Comparison of ENCODE assay signal across 8 cellular contexts in genomic region chr1:19651141-19651737, GRCh38. TPM values are rescaled to one million over a fixed set of nuclear protein-coding genes. Genes with fewer than 3 reads are reported as not detected.
DNase-seq lines count a peak whose midpoint lies in the region; ATAC-seq and TF ChIP-seq lines count a peak whose summit lies in the region.

No MANE protein-coding gene starts in this region.

- H3K27ac ChIP-seq in gastroesophageal sphincter (peak overlapping the region; percentile 60 to 99 (median 96)), ovary (peak overlapping the region; percentile 50 to 80)

- TF ChIP-seq EP300 in gastroesophageal sphincter (IDR thresholded peaks at IDR 0.05) (no peak), ovary (IDR thresholded peaks at IDR 0.05) (no peak)

- H3K4me1 ChIP-seq in gastroesophageal sphincter (peaks cover 0 to 100% (median 71%) of the 10 kb centered on the region in 3 donors), ovary (ENCODE audit: insufficient read depth) (peaks cover 42% of the 10 kb centered on the region)

- TF ChIP-seq POLR2A in gastroesophageal sphincter (IDR thresholded peaks at IDR 0.05): no peak
- TF ChIP-seq POLR2A in ovary (IDR thresholded peaks at IDR 0.05): no peak

- intact Hi-C loops in activated naive CD4-positive, alpha-beta T cell treated with anti-CD3 and anti-CD28 coated beads for 36 hours (cut with micrococcal nuclease): loop anchor here (2.0 to 10.0 kb wide), 4 partner anchors 54 to 746 kb away; partner anchors contain the start of gene ALDH4A1
- intact Hi-C loops in ovary (cut with DNase I): loop anchor here (2.0 to 5.0 kb wide), 3 partner anchors 162 to 309 kb away; no protein-coding TSS in a partner anchor

- no peaks in the 10 kb centered on the region for H3K27me3 ChIP-seq in gastroesophageal sphincter
- H3K27me3 ChIP-seq in ovary: no peaks in the 10 kb centered on the region

- H3K4me3 ChIP-seq in gastroesophageal sphincter: peak overlapping the region in 1 of 2 donors; percentile 25
- peak overlapping the region; percentile 3 for H3K4me3 ChIP-seq in ovary

- no peak overlapping the region for H3K4me3 Mint-ChIP-seq in activated naive CD4-positive, alpha-beta T cell treated with anti-CD3 and anti-CD28 coated beads for 36 hours

- peaks cover 33% of the 10 kb centered on the region for H3K4me1 Mint-ChIP-seq in activated naive CD4-positive, alpha-beta T cell treated with anti-CD3 and anti-CD28 coated beads for 36 hours (ENCODE audit: low read depth)

- H3K36me3 Mint-ChIP-seq in activated naive CD4-positive, alpha-beta T cell treated with anti-CD3 and anti-CD28 coated beads for 36 hours (ENCODE audit: low read depth): no peaks in the 10 kb centered on the region

- ATAC-seq in gastroesophageal sphincter (peak; percentile 57), HG03095 (IDR thresholded peaks at IDR 0.05; ENCODE audit: unreplicated experiment) (no peak)

- H3K27me3 Mint-ChIP-seq in activated naive CD4-positive, alpha-beta T cell treated with anti-CD3 and anti-CD28 coated beads for 36 hours (ENCODE audit: low read depth): no peaks in the 10 kb centered on the region

- WGBS in gastroesophageal sphincter (ENCODE audit: low coverage in 1 of 2), 2 donors: 16 to 41% methylated on average over 3 to 5 of the region's 11 CpGs
- 12 to 16% (median 15%) methylated on average over 11 of the region's 11 CpGs for WGBS in ovary, 3 donors

- H3K9me3 ChIP-seq in gastroesophageal sphincter: no peaks in the 10 kb centered on the region
- no peaks in the 10 kb centered on the region for H3K9me3 ChIP-seq in ovary

- TF ChIP-seq CTCF in gastroesophageal sphincter (IDR thresholded peaks at IDR 0.05) (peak in 3 of 4 experiments; percentile 61 to 78 (median 73)), ovary (IDR thresholded peaks at IDR 0.05) (peak in 2 of 3 donors; percentile 61 to 76)

- CTCF ChIA-PET in activated naive CD4-positive, alpha-beta T cell treated with anti-CD3 and anti-CD28 coated beads for 36 hours (lab: Charles Lee): interaction anchor here (0.6 to 6.8 kb wide), 18 partner anchors 11 to 483 kb away, joined by 3 to 41 read pairs (median 3); no protein-coding TSS in a partner anchor

- H3K27ac Mint-ChIP-seq in activated naive CD4-positive, alpha-beta T cell treated with anti-CD3 and anti-CD28 coated beads for 36 hours: no peak overlapping the region

- H3K9me3 Mint-ChIP-seq in activated naive CD4-positive, alpha-beta T cell treated with anti-CD3 and anti-CD28 coated beads for 36 hours: no peaks in the 10 kb centered on the region

- H3K36me3 ChIP-seq in gastroesophageal sphincter: peaks cover 0 to 31% of the 10 kb centered on the region in 2 donors
- no peaks in the 10 kb centered on the region for H3K36me3 ChIP-seq in ovary

- DNase-seq in NK-92 treated with Interleukin-12 subunit alpha and Interleukin-12 subunit beta, amount 100 ng/mL, for 24 hours (lab: John Stamatoyannopoulos, UW): peak; percentile 14
- no peak for DNase-seq in NK-92 (lab: John Stamatoyannopoulos, UW; ENCODE audit: unreplicated experiment)
- peak; percentile 32 for DNase-seq in NCI-H345 treated with DMSO at 0.1 percent for 48 hours (lab: John Stamatoyannopoulos, UW; ENCODE audit: unreplicated experiment)
- peak; percentile 74 for DNase-seq in activated naive CD4-positive, alpha-beta T cell treated with anti-CD3 and anti-CD28 coated beads for 36 hours
- peak; percentile 63 to 79 (median 75) for DNase-seq in ovary
- no peak for DNase-seq in middle frontal gyrus (ENCODE audit: extremely low spot score, low spot score)

RNA-seq across cellular contexts. Expression of gene NBL1, which starts 7.1 kb away (rescaled TPM):
- 10 to 100 TPM; 12.2 to 15.2 TPM for total RNA-seq in activated naive CD4-positive, alpha-beta T cell treated with anti-CD3 and anti-CD28 coated beads for 36 hours
- total RNA-seq in gastroesophageal sphincter (100 to 1,000 TPM; 203 to 343 (median 301) TPM), ovary (100 to 1,000 TPM; 217 to 852 (median 530) TPM)
- polyA plus RNA-seq in ovary: 100 to 1,000 TPM; 127 to 525 TPM

RNA-seq across cellular contexts. Expression of gene HTR6, which starts 13.4 kb away (rescaled TPM):
- under 1 TPM; 0.19 to 0.37 TPM for total RNA-seq in activated naive CD4-positive, alpha-beta T cell treated with anti-CD3 and anti-CD28 coated beads for 36 hours
- total RNA-seq in gastroesophageal sphincter: not detected
- total RNA-seq in ovary: not detected
- not detected for polyA plus RNA-seq in ovary

Comparison
In these comparisons a context has a peak if more than half of its experiments do, and no peak if none do; other contexts are left out.
1. DNase-seq: peak in NK-92 treated with Interleukin-12 subunit alpha and Interleukin-12 subunit beta, amount 100 ng/mL, for 24 hours (single experiment), NCI-H345 treated with DMSO at 0.1 percent for 48 hours (single experiment), activated naive CD4-positive, alpha-beta T cell treated with anti-CD3 and anti-CD28 coated beads for 36 hours (single experiment) and ovary (5 of 5); none in NK-92 (single experiment) and middle frontal gyrus (single experiment).
2. RNA of gene NBL1, which starts 7.1 kb away (total RNA-seq): 217 to 852 TPM in ovary and 203 to 343 TPM in gastroesophageal sphincter; 12.2 to 15.2 TPM in activated naive CD4-positive, alpha-beta T cell treated with anti-CD3 and anti-CD28 coated beads for 36 hours; every median in the first group is over 10 times any median in the second.